ENCODE assay signal across 1 cellular context in genomic region chrX:49139713-49140112, GRCh38.
A peak's percentile ranks its signal among the peaks of the same experiment; 100 is the strongest.
TF ChIP-seq lines count a peak whose summit lies in the region.

No MANE protein-coding gene starts in this region.

TF ChIP-seq in HepG2, 621 proteins besides CTCF, POLR2A, EP300 and RAD21:
- TF ChIP-seq HHEX (CRISPR knock-in tag; IDR thresholded peaks at IDR 0.05) = no peak
- TF ChIP-seq ZSCAN5A (CRISPR knock-in tag; IDR thresholded peaks at IDR 0.05; ENCODE audit: borderline replicate concordance) = no peak
- peak; percentile 54; the same call in 1 of the 2 replicates for TF ChIP-seq ELF3 (CRISPR knock-in tag; IDR thresholded peaks at IDR 0.05)
